21 cellular contexts compared by ENCODE assay signal in the genomic region with DNA sequence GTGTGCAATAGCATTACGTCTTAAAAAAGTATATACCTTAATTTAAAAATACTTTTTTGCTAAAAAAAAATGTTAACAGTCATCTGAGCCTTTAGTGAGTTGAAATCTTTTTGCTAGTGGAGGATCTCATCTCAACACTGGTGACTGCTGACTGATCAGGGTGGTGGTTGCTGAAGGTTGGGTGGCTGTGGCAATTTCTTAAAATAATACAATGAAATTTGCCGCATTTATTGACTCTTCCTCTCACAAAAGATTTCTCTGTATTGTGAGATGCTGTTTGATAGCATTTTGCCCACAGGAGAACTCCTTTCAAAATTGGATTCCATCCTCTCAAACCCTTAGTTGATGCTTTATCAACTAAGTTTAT. TPM values are rescaled to one million over a fixed set of nuclear protein-coding genes. Genes with fewer than 3 reads are reported as not detected.
A peak's percentile ranks its signal among the peaks of the same experiment; 100 is the strongest.
DNase-seq lines count a peak whose midpoint lies in the region; ATAC-seq, FAIRE-seq and TF ChIP-seq lines count a peak whose summit lies in the region.
"Had no signal": no experiment of that assay in that cellular context is flagged by ENCODE, and none has a peak within 500 bp of the region (broad histone marks: within the 10 kb centered on the region; RNA-seq: fewer than 3 reads in every experiment).

No MANE protein-coding gene starts in this region.

- peaks cover 55 to 63% of the 10 kb centered on the region in 2 donors for H3K4me1 Mint-ChIP-seq in immature natural killer cell
- H3K4me1 Mint-ChIP-seq in stimulated activated naive B cell treated with anti-CD40 and anti-IgM and Interleukin-4, amounts not matched to agents 10 μg/mL and 1 μg/mL and 100 μg/mL, for 72 hours = peaks cover 24 to 49% of the 10 kb centered on the region in 2 donors

- H3F3A ChIP-seq in PC-3 (ENCODE audit: low read length, unreplicated experiment) = peaks cover 5% of the 10 kb centered on the region

- H3K9me2 ChIP-seq in PC-3 (replicated peaks; ENCODE audit: low read length) = no peaks in the 10 kb centered on the region

- H3K27me3 ChIP-seq in HepG2 (ENCODE audit: control insufficient read depth in 1 of 2, insufficient read depth in 2 of 2, low read length in 2 of 2) = peaks cover 1 to 9% of the 10 kb centered on the region in 2 experiments; a peak in 3 of 5 replicates
- no peaks in the 10 kb centered on the region for H3K27me3 ChIP-seq in right lobe of liver
- no peaks in the 10 kb centered on the region for H3K27me3 ChIP-seq in PC-3 (ENCODE audit: low read length)
- H3K27me3 ChIP-seq in lower lobe of right lung (ENCODE audit: low read depth) = no peaks in the 10 kb centered on the region
- no peaks in the 10 kb centered on the region for H3K27me3 ChIP-seq in left ventricle myocardium inferior (ENCODE audit: low read depth)

- H3K9ac ChIP-seq in HepG2 (ENCODE audit: insufficient read depth, low read depth, low read length) (no peak overlapping the region), PC-3 (ENCODE audit: low read length) (no peak overlapping the region)

- 26% methylated on average over 2 of the region's 2 CpGs for WGBS in HepG2 (ENCODE audit: low lambda C conversion rate)
- 55% methylated on average over 2 of the region's 2 CpGs for WGBS in right lobe of liver (ENCODE audit: insufficient coverage, low coverage, low lambda C conversion rate, missing lambda C conversion rate)

- no peak for FAIRE-seq in HepG2 (lab: Jason Lieb, UNC)
- FAIRE-seq: endometrium had no signal

- H3K36me3 Mint-ChIP-seq in immature natural killer cell = no peaks in the 10 kb centered on the region
- no peaks in the 10 kb centered on the region for H3K36me3 Mint-ChIP-seq in stimulated activated naive B cell treated with anti-CD40 and anti-IgM and Interleukin-4, amounts not matched to agents 10 μg/mL and 1 μg/mL and 100 μg/mL, for 72 hours
- H3K36me3 Mint-ChIP-seq: naive B cell had no signal

- H3K27ac Mint-ChIP-seq in immature natural killer cell = peak overlapping the region in 5 of 6 donors; percentile 13 to 87 (median 38)
- no peak overlapping the region for H3K27ac Mint-ChIP-seq in stimulated activated naive B cell treated with anti-CD40 and anti-IgM and Interleukin-4, amounts not matched to agents 10 μg/mL and 1 μg/mL and 100 μg/mL, for 72 hours
- H3K27ac Mint-ChIP-seq: naive B cell had no signal

- TF ChIP-seq CTCF in HepG2 (CRISPR knock-in tag; IDR thresholded peaks at IDR 0.05) = no peak
- TF ChIP-seq CTCF in right lobe of liver (IDR thresholded peaks at IDR 0.05) = no peak
- TF ChIP-seq CTCF in PC-3 (conservative IDR thresholded peaks at IDR 0.05; ENCODE audit: low read depth, low read length) = no peak
- TF ChIP-seq CTCF in lower lobe of right lung (IDR thresholded peaks at IDR 0.05) = no peak
- TF ChIP-seq CTCF in left ventricle myocardium inferior (IDR thresholded peaks at IDR 0.05; ENCODE audit: borderline replicate concordance) = no peak

- H3K4me1 ChIP-seq in HepG2 (ENCODE audit: insufficient read depth, low read length) (peaks cover 40% of the 10 kb centered on the region), right lobe of liver (peaks cover 0 to 13% (median 0%) of the 10 kb centered on the region in 4 donors), PC-3 (ENCODE audit: insufficient read depth, low read length) (peaks cover 48% of the 10 kb centered on the region), lower lobe of right lung (peaks cover 28% of the 10 kb centered on the region), left ventricle myocardium inferior (peaks cover 23% of the 10 kb centered on the region)

- H3K4me3 ChIP-seq in HepG2 (replicated peaks in 1 of 3; ENCODE audit: insufficient read depth in 1 of 3, low read depth in 2 of 3, low read length in 3 of 3) (no peak overlapping the region), right lobe of liver (no peak overlapping the region), PC-3 (ENCODE audit: low read length) (peak overlapping the region; percentile 46; the same call in 1 of the 2 replicates), lower lobe of right lung (no peak overlapping the region), left ventricle myocardium inferior (no peak overlapping the region)

- CTCF ChIA-PET in HepG2 (lab: Yijun Ruan, JAX; ENCODE audit: low intra/inter-chr PET ratio, low total read pairs) = no interaction called here
- CTCF ChIA-PET in PC-3 (lab: Charles Lee) = no interaction called here

- no peak overlapping the region for H3K27ac ChIP-seq in HepG2 (ENCODE audit: extremely low read length, insufficient read depth, low read length)
- peak overlapping the region in 1 of 3 donors; percentile 33 for H3K27ac ChIP-seq in right lobe of liver
- H3K27ac ChIP-seq in PC-3 (ENCODE audit: low read length) = peak overlapping the region; percentile 88
- no peak overlapping the region for H3K27ac ChIP-seq in lower lobe of right lung
- no peak overlapping the region for H3K27ac ChIP-seq in left ventricle myocardium inferior (replicated peaks)

- H3K9me3 Mint-ChIP-seq in immature natural killer cell = peaks cover 0 to 2% (median 0%) of the 10 kb centered on the region in 6 donors
- no peaks in the 10 kb centered on the region for H3K9me3 Mint-ChIP-seq in stimulated activated naive B cell treated with anti-CD40 and anti-IgM and Interleukin-4, amounts not matched to agents 10 μg/mL and 1 μg/mL and 100 μg/mL, for 72 hours
- H3K9me3 Mint-ChIP-seq: activated T-helper 2 cell treated with anti-CD3 and anti-CD28 coated beads, Interferon-gamma antibody, Interleukin-2, Interleukin-4, amounts not matched to agents 10 μg/mL and 5 μg/mL and 100 μg/mL, durations not matched to agents 14 hours and 24 hours and 36 hours; naive B cell had no signal

- no TSS peak for BruUV-seq in HepG2 (replicated peaks; lab: Mats Ljungman, UMichigan)
- no TSS peak for BruUV-seq in PC-3 (replicated peaks; lab: Mats Ljungman, UMichigan)

- TF ChIP-seq EP300 in HepG2 (IDR thresholded peaks at IDR 0.05; ENCODE audit: low read depth in 2 of 2, low read length in 2 of 2) (no peak), HepG2 (CRISPR knock-in tag; IDR thresholded peaks at IDR 0.05; ENCODE audit: borderline replicate concordance) (no peak)

- peak overlapping the region in 3 of 5 donors; percentile 0 to 47 (median 7) for H3K4me3 Mint-ChIP-seq in immature natural killer cell
- H3K4me3 Mint-ChIP-seq in stimulated activated naive B cell treated with anti-CD40 and anti-IgM and Interleukin-4, amounts not matched to agents 10 μg/mL and 1 μg/mL and 100 μg/mL, for 72 hours = no peak overlapping the region

- ATAC-seq in HepG2 = no peak
- no peak for ATAC-seq in right lobe of liver
- ATAC-seq in PC-3 = peak; percentile 6
- ATAC-seq in lower lobe of right lung = no peak
- no peak for ATAC-seq in stimulated activated naive B cell treated with anti-CD40 and anti-IgM and Interleukin-4, amounts not matched to agents 10 μg/mL and 1 μg/mL and 100 μg/mL, for 72 hours (replicated peaks)
- ATAC-seq: sciatic nerve had no signal

- TF ChIP-seq POLR2A in HepG2 (IDR thresholded peaks at IDR 0.05; ENCODE audit: insufficient read depth in 1 of 2, low read depth in 2 of 2, low read length in 2 of 2) (no peak), right lobe of liver (IDR thresholded peaks at IDR 0.05) (no peak)

- H3K4me2 ChIP-seq in HepG2 (ENCODE audit: low read depth, low read length) = no peak overlapping the region
- H3K4me2 ChIP-seq in PC-3 (ENCODE audit: low read length) = peak overlapping the region; percentile 82

- no peaks in the 10 kb centered on the region for H3K79me2 ChIP-seq in HepG2 (ENCODE audit: insufficient read depth, low read length)
- H3K79me2 ChIP-seq in PC-3 (ENCODE audit: low read length) = no peaks in the 10 kb centered on the region

- intact Hi-C loops in HepG2 (cut with micrococcal nuclease; ENCODE audit: unreplicated experiment) = no loop called here
- intact Hi-C loops in right lobe of liver (cut with DNase I) = no loop called here
- intact Hi-C loops in PC-3 (cut with micrococcal nuclease) = loop anchor here (1.0 to 2.0 kb wide), 2 partner anchors 43 to 52 kb away; no protein-coding TSS in a partner anchor
- intact Hi-C loops in lower lobe of right lung (cut with DNase I) = no loop called here
- intact Hi-C loops in left ventricle myocardium inferior (cut with micrococcal nuclease) = no loop called here

- H3K9me3 ChIP-seq in HepG2 (ENCODE audit: low read length) (no peaks in the 10 kb centered on the region), right lobe of liver (no peaks in the 10 kb centered on the region), PC-3 (ENCODE audit: low read length) (no peaks in the 10 kb centered on the region), lower lobe of right lung (no peaks in the 10 kb centered on the region), left ventricle myocardium inferior (replicated peaks) (no peaks in the 10 kb centered on the region)

- in situ Hi-C loops in HepG2 (cut with HindIII; ENCODE audit: extremely low pct_ligation_motif_present, low pct_unique_long_range_greater_than_20kb) = no loop called here

- H4K20me1 ChIP-seq in HepG2 (ENCODE audit: insufficient read depth, low read length) (no peaks in the 10 kb centered on the region), PC-3 (ENCODE audit: low read length) (no peaks in the 10 kb centered on the region)

- no peak for TF ChIP-seq RAD21 in HepG2 (CRISPR knock-in tag; IDR thresholded peaks at IDR 0.05)

- DNase-seq in HepG2 (ENCODE audit: low spot score) (no peak), right lobe of liver (no peak), PC-3 (peak; percentile 38), immature natural killer cell (no peak), lower lobe of right lung (no peak), left ventricle myocardium inferior (no peak)
- no peak for DNase-seq in stimulated activated naive B cell treated with anti-CD40 and anti-IgM and Interleukin-4, amounts not matched to agents 10 μg/mL and 1 μg/mL and 100 μg/mL, for 72 hours
- DNase-seq: activated CD4-positive, CD25-positive, alpha-beta regulatory T cell treated with anti-CD3 and anti-CD28 coated beads, Interleukin-2, amount 50 U/mL, for 72 hours; amniotic stem cell; cortex of kidney; glutamatergic neuron; KG1; left cardiac atrium; naive B cell; NCI-H1694; NCI-H2171; stimulated activated CD8-positive, alpha-beta memory T cell treated with anti-CD3 and anti-CD28 coated beads, Interleukin-4, amount 100 ng/mL, for 48 hours; substantia nigra had no signal

- no peaks in the 10 kb centered on the region for H3K36me3 ChIP-seq in HepG2 (replicated peaks in 1 of 2; ENCODE audit: control insufficient read depth in 1 of 2, insufficient read depth in 2 of 2, low read length in 2 of 2)
- no peaks in the 10 kb centered on the region for H3K36me3 ChIP-seq in right lobe of liver
- H3K36me3 ChIP-seq in PC-3 (ENCODE audit: low read depth, low read length) = no peaks in the 10 kb centered on the region
- H3K36me3 ChIP-seq in lower lobe of right lung = no peaks in the 10 kb centered on the region
- H3K36me3 ChIP-seq in left ventricle myocardium inferior = no peaks in the 10 kb centered on the region

- no peak overlapping the region for H2AFZ ChIP-seq in HepG2 (ENCODE audit: low read length)
- H2AFZ ChIP-seq in PC-3 (ENCODE audit: low read length) = peak overlapping the region; percentile 8; the same call in 1 of the 2 replicates

- POLR2A ChIA-PET in HepG2 (lab: Yijun Ruan, JAX) (no interaction called here), PC-3 (lab: Charles Lee; ENCODE audit: unreplicated experiment) (interaction anchor here (0.6 kb wide), 1 partner anchor 52 kb away, joined by 4 read pairs; the partner anchor contains the start of gene AAK1)

- H3K27me3 Mint-ChIP-seq in immature natural killer cell (ENCODE audit: low read depth in 3 of 3) = peaks cover 0 to 10% (median 6%) of the 10 kb centered on the region in 3 donors
- peaks cover 24 to 36% of the 10 kb centered on the region in 2 donors for H3K27me3 Mint-ChIP-seq in stimulated activated naive B cell treated with anti-CD40 and anti-IgM and Interleukin-4, amounts not matched to agents 10 μg/mL and 1 μg/mL and 100 μg/mL, for 72 hours

RNA-seq across cellular contexts. Expression of gene ANXA4, which starts 46.1 kb away (rescaled TPM):
- total RNA-seq in HepG2 (2016; rRNA removed; fragmentation: Illumina TruSeq; extraction: Trizol) = 155 and 237 TPM in 2 replicates
- total RNA-seq in HepG2 (2016; cell fraction: cytosol; rRNA removed; fragmentation: Illumina TruSeq; extraction: Trizol; ENCODE audit: low read depth) = 17.9 and 22.8 TPM in 2 replicates
- 161 and 233 TPM in 2 replicates for total RNA-seq in HepG2 (2016; cell fraction: insoluble cytoplasmic fraction; rRNA removed; fragmentation: Illumina TruSeq; extraction: Trizol)
- total RNA-seq in HepG2 (2016; cell fraction: membrane; rRNA removed; fragmentation: Illumina TruSeq; extraction: Trizol) = 40.1 and 41.9 TPM in 2 replicates
- total RNA-seq in HepG2 (2016; cell fraction: nucleus; rRNA removed; fragmentation: Illumina TruSeq; extraction: Trizol) = 65.6 and 74.7 TPM in 2 replicates
- 147 and 168 TPM in 2 replicates for polyA plus RNA-seq in HepG2 (2011; rRNA removed)
- 87.5 and 190 TPM in 2 replicates for polyA plus RNA-seq in HepG2 (2011; cell fraction: cytosol; rRNA removed)
- 143 and 171 TPM in 2 replicates for polyA plus RNA-seq in HepG2 (2011; cell fraction: nucleus; rRNA removed)
- polyA plus RNA-seq in HepG2 (2012) = 61.9 and 99.0 TPM in 2 replicates
- 31.6 and 32.5 TPM in 2 replicates for polyA plus RNA-seq in HepG2 (2016; cell fraction: cytosol; fragmentation: Illumina TruSeq; extraction: Trizol; ENCODE audit: low read depth)
- polyA plus RNA-seq in HepG2 (2016; cell fraction: insoluble cytoplasmic fraction; fragmentation: Illumina TruSeq; extraction: Trizol; ENCODE audit: low read depth) = 346 and 367 TPM in 2 replicates
- polyA plus RNA-seq in HepG2 (2016; cell fraction: membrane; fragmentation: Illumina TruSeq; extraction: Trizol; ENCODE audit: low read depth) = 39.4 and 42.7 TPM in 2 replicates
- polyA plus RNA-seq in HepG2 (2016; cell fraction: nucleus; fragmentation: Illumina TruSeq; extraction: Trizol; ENCODE audit: insufficient read depth, low read depth) = 146 and 162 TPM in 2 replicates
- 48.3 and 195 TPM in 2 replicates for polyA minus RNA-seq in HepG2 (2011; rRNA and poly(A)+ RNA removed; ENCODE audit: low replicate concordance)
- 90.7 and 108 TPM in 2 replicates for polyA minus RNA-seq in HepG2 (2011; cell fraction: cytosol; rRNA and poly(A)+ RNA removed)
- polyA minus RNA-seq in HepG2 (2011; cell fraction: nucleus; rRNA and poly(A)+ RNA removed) = 70.5 and 74.0 TPM in 2 replicates
- total RNA-seq in right lobe of liver = 100 to 1,000 TPM in 3 of 6 experiments, 10 to 100 TPM in 3; 53.5 to 173 (median 92.1) TPM
- 43.3 and 51.1 TPM in 2 replicates for total RNA-seq in PC-3 (2014; rRNA removed)
- 10 to 100 TPM; 80.8 to 86.1 (median 85.5) TPM for polyA plus RNA-seq in immature natural killer cell
- 173 TPM for total RNA-seq in lower lobe of right lung
- total RNA-seq in left ventricle myocardium inferior = 30.6 TPM

RNA-seq across cellular contexts. Expression of gene AAK1, which starts 52.3 kb away (rescaled TPM):
- total RNA-seq in HepG2 (2016; rRNA removed; fragmentation: Illumina TruSeq; extraction: Trizol) (10.3 and 15.2 TPM in 2 replicates), right lobe of liver (10 to 100 TPM; 12.7 to 30.5 (median 20.5) TPM), PC-3 (2014; rRNA removed) (46.8 and 47.9 TPM in 2 replicates), lower lobe of right lung (73.3 TPM), left ventricle myocardium inferior (133 TPM)
- total RNA-seq in HepG2 (2016; cell fraction: cytosol; rRNA removed; fragmentation: Illumina TruSeq; extraction: Trizol; ENCODE audit: low read depth) = 2.4 and 3.1 TPM in 2 replicates
- 9.4 and 12.9 TPM in 2 replicates for total RNA-seq in HepG2 (2016; cell fraction: insoluble cytoplasmic fraction; rRNA removed; fragmentation: Illumina TruSeq; extraction: Trizol)
- 7.2 and 7.6 TPM in 2 replicates for total RNA-seq in HepG2 (2016; cell fraction: membrane; rRNA removed; fragmentation: Illumina TruSeq; extraction: Trizol)
- total RNA-seq in HepG2 (2016; cell fraction: nucleus; rRNA removed; fragmentation: Illumina TruSeq; extraction: Trizol) = 20.2 and 27.8 TPM in 2 replicates
- polyA plus RNA-seq in HepG2 (2011; rRNA removed) (9.4 and 9.8 TPM in 2 replicates), immature natural killer cell (100 to 1,000 TPM in 1 of 3 donors, 10 to 100 TPM in 2; 23.1 to 121 (median 38.2) TPM)
- polyA plus RNA-seq in HepG2 (2011; cell fraction: cytosol; rRNA removed) = 4.3 and 6.0 TPM in 2 replicates
- polyA plus RNA-seq in HepG2 (2011; cell fraction: nucleus; rRNA removed) = 13.6 and 15.8 TPM in 2 replicates
- 7.2 and 9.5 TPM in 2 replicates for polyA plus RNA-seq in HepG2 (2012)
- polyA plus RNA-seq in HepG2 (2016; cell fraction: cytosol; fragmentation: Illumina TruSeq; extraction: Trizol; ENCODE audit: low read depth) = 0.59 and 1.3 TPM in 2 replicates
- 7.3 and 8.6 TPM in 2 replicates for polyA plus RNA-seq in HepG2 (2016; cell fraction: insoluble cytoplasmic fraction; fragmentation: Illumina TruSeq; extraction: Trizol; ENCODE audit: low read depth)
- 1.5 and 1.9 TPM in 2 replicates for polyA plus RNA-seq in HepG2 (2016; cell fraction: membrane; fragmentation: Illumina TruSeq; extraction: Trizol; ENCODE audit: low read depth)
- 14.2 and 15.4 TPM in 2 replicates for polyA plus RNA-seq in HepG2 (2016; cell fraction: nucleus; fragmentation: Illumina TruSeq; extraction: Trizol; ENCODE audit: insufficient read depth, low read depth)
- polyA minus RNA-seq in HepG2 (2011; rRNA and poly(A)+ RNA removed; ENCODE audit: low replicate concordance) = 8.6 and 11.3 TPM in 2 replicates
- polyA minus RNA-seq in HepG2 (2011; cell fraction: cytosol; rRNA and poly(A)+ RNA removed) = 17.2 and 18.3 TPM in 2 replicates
- 41.1 and 50.6 TPM in 2 replicates for polyA minus RNA-seq in HepG2 (2011; cell fraction: nucleus; rRNA and poly(A)+ RNA removed)

Comparison
In these comparisons a context has a peak if more than half of its experiments do, and no peak if none do; other contexts are left out.
1. H3K4me3 Mint-ChIP-seq: peak in immature natural killer cell (3 of 5); none in stimulated activated naive B cell treated with anti-CD40 and anti-IgM and Interleukin-4, amounts not matched to agents 10 μg/mL and 1 μg/mL and 100 μg/mL, for 72 hours (0 of 2).